In the genomic region with DNA sequence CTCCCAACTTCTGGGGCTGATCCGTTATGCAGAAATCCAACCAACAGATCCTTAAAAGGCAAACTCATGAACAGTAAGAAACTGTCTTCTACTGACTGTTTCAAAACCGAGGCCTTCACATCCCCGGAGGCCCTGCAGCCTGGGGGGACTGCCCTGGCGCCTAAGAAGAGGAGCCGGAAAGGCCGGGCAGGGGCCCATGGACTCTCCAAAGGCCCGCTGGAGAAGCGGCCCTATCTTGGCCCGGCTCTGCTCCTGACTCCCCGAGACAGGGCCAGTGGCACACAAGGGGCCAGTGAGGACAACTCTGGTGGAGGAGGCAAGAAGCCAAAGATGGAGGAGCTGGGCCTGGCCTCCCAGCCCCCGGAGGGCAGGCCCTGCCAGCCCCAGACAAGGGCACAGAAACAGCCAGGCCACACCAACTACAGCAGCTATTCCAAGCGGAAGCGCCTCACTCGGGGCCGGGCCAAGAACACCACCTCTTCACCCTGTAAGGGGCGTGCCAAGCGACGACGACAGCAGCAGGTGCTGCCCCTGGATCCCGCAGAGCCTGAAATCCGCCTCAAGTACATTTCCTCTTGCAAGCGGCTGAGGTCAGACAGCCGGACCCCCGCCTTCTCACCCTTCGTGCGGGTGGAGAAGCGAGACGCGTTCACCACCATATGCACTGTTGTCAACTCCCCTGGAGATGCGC, we compare ENCODE assay signal across 19 cellular contexts.
"Had no signal": no experiment of that assay in that cellular context is flagged by ENCODE, and none has a peak within 500 bp of the region (broad histone marks: within the 10 kb centered on the region; RNA-seq: fewer than 3 reads in every experiment).

No MANE protein-coding gene starts in this region.

- H3K27ac ChIP-seq: body of pancreas, colonic mucosa, neural progenitor cell, ovary, testis had no signal

- H3K4me2 ChIP-seq: neural progenitor cell, smooth muscle cell had no signal

- ATAC-seq: activated CD4-positive, alpha-beta T cell treated with anti-CD3 and anti-CD28 coated beads for 36 hours; activated T-helper 17 cell treated with anti-CD3 and anti-CD28 coated beads, Interleukin-2, amount 50 U/mL, for 72 hours; body of pancreas; naive thymus-derived CD4-positive, alpha-beta T cell; sciatic nerve; stimulated activated effector memory CD8-positive, alpha-beta T cell treated with anti-CD3 and anti-CD28 coated beads, Interleukin-12 subunit alpha, Interleukin-12 subunit beta, amount 100 ng/mL, for 72 hours; WTC11 had no signal

- H3K27me3 ChIP-seq: body of pancreas, colonic mucosa, ovary, testis had no signal

- H3K36me3 ChIP-seq: colonic mucosa, neural progenitor cell, ovary had no signal

- H3K9ac ChIP-seq: neural progenitor cell had no signal

- H2AFZ ChIP-seq: neural progenitor cell had no signal

- DNase-seq: activated CD4-positive, alpha-beta T cell treated with anti-CD3 and anti-CD28 coated beads for 36 hours; activated CD4-positive, alpha-beta T cell treated with anti-CD3 and anti-CD28 coated beads, Interleukin-2, amount 50 U/mL, for 48 hours; activated naive CD4-positive, alpha-beta T cell treated with Interleukin-2 at 50 U/mL for 16 hours; activated T-cell treated with anti-CD3 and anti-CD28 coated beads for 4 hours; body of pancreas; colonic mucosa; erythroblast; foreskin melanocyte; mesendoderm; naive thymus-derived CD4-positive, alpha-beta T cell; ovary; stimulated activated CD4-positive, alpha-beta T cell treated with anti-CD3 and anti-CD28 coated beads, Interleukin-4, amount 100 ng/mL, for 24 hours; testis had no signal

- H3K9me3 ChIP-seq: body of pancreas, colonic mucosa, ovary, testis had no signal

- H3K4me3 ChIP-seq: body of pancreas, colonic mucosa, neural progenitor cell, ovary, smooth muscle cell, testis had no signal
